14 cellular contexts compared by ENCODE assay signal in genomic region chr14:41280745-41281144, GRCh38.
A peak's percentile ranks its signal among the peaks of the same experiment; 100 is the strongest.
DNase-seq lines count a peak whose midpoint lies in the region; ATAC-seq and TF ChIP-seq lines count a peak whose summit lies in the region.
"Had no signal": no experiment of that assay in that cellular context is flagged by ENCODE, and none has a peak within 500 bp of the region (broad histone marks: within the 10 kb centered on the region; RNA-seq: fewer than 3 reads in every experiment).

No MANE protein-coding gene starts in this region.

- no peak overlapping the region for H3K27ac Mint-ChIP-seq in endodermal cell
- H3K27ac Mint-ChIP-seq in neural crest cell (ENCODE audit: unreplicated experiment), result no peak overlapping the region
- H3K27ac Mint-ChIP-seq: stimulated activated naive CD8-positive, alpha-beta T cell treated with anti-CD3 and anti-CD28 coated beads, Interleukin-15, Interleukin-2, amounts not matched to agents 100 ng/mL and 50 ng/mL, for 24 hours; T-helper 2 cell treated with Interferon-gamma antibody and Interleukin-4, amounts not matched to agents 5 μg/mL and 100 μg/mL, for 36 hours had no signal

- no peaks in the 10 kb centered on the region for H3K36me3 ChIP-seq in endodermal cell (ENCODE audit: control insufficient read depth, insufficient read depth, low read length)
- no peaks in the 10 kb centered on the region for H3K36me3 ChIP-seq in effector memory CD4-positive, alpha-beta T cell (ENCODE audit: control insufficient read depth, insufficient read depth, low read length)

- H3K4me3 ChIP-seq in endodermal cell (ENCODE audit: low read length), result no peak overlapping the region
- H3K4me3 ChIP-seq in effector memory CD4-positive, alpha-beta T cell (ENCODE audit: insufficient read depth, low read depth, low read length, poor library complexity, severe bottlenecking), result no peak overlapping the region
- H3K4me3 ChIP-seq: mucosa of descending colon had no signal

- no peak overlapping the region for H3K9ac ChIP-seq in endodermal cell (ENCODE audit: extremely low read depth, low read length, poor library complexity, severe bottlenecking)

- no peaks in the 10 kb centered on the region for H3K9me3 ChIP-seq in endodermal cell (ENCODE audit: control insufficient read depth, low read length)
- H3K9me3 ChIP-seq in effector memory CD4-positive, alpha-beta T cell (ENCODE audit: control insufficient read depth, low read length), result no peaks in the 10 kb centered on the region

- H3K27me3 Mint-ChIP-seq in endodermal cell (ENCODE audit: insufficient read depth) (no peaks in the 10 kb centered on the region), neural crest cell (ENCODE audit: low read depth) (no peaks in the 10 kb centered on the region)
- H3K27me3 Mint-ChIP-seq: stimulated activated naive CD8-positive, alpha-beta T cell treated with anti-CD3 and anti-CD28 coated beads, Interleukin-15, Interleukin-2, amounts not matched to agents 100 ng/mL and 50 ng/mL, for 24 hours had no signal

- 40 to 43% methylated on average over 1 of the region's 1 CpG for WGBS in endodermal cell (ENCODE audit: insufficient coverage in 1 of 2, insufficient read length in 1 of 2), 2 experiments

- H3K4me1 Mint-ChIP-seq in endodermal cell, result no peaks in the 10 kb centered on the region
- H3K4me1 Mint-ChIP-seq in neural crest cell, result no peaks in the 10 kb centered on the region

- H3K27ac ChIP-seq in endodermal cell (ENCODE audit: low read depth, low read length), result no peak overlapping the region
- H3K27ac ChIP-seq in effector memory CD4-positive, alpha-beta T cell (ENCODE audit: insufficient read depth, low read length, poor library complexity, severe bottlenecking), result no peak overlapping the region
- H3K27ac ChIP-seq: HL-60 had no signal

- H3K4me3 Mint-ChIP-seq in endodermal cell (no peak overlapping the region), neural crest cell (no peak overlapping the region)
- H3K4me3 Mint-ChIP-seq: stimulated activated naive CD8-positive, alpha-beta T cell treated with anti-CD3 and anti-CD28 coated beads, Interleukin-15, Interleukin-2, amounts not matched to agents 100 ng/mL and 50 ng/mL, for 24 hours; T-helper 2 cell treated with Interferon-gamma antibody and Interleukin-4, amounts not matched to agents 5 μg/mL and 100 μg/mL, for 36 hours had no signal

- peak; percentile 20 for DNase-seq in NCI-H345 (lab: John Stamatoyannopoulos, UW)
- no peak for DNase-seq in NCI-H345 treated with DMSO at 0.1 percent for 48 hours (lab: John Stamatoyannopoulos, UW; ENCODE audit: unreplicated experiment)
- DNase-seq in NCI-H69 (lab: John Stamatoyannopoulos, UW), result peak; percentile 46
- DNase-seq in endodermal cell, result no peak
- DNase-seq in neural crest cell (ENCODE audit: low read depth, low spot score), result no peak
- no peak for DNase-seq in hippocampal formation (lab: John Stamatoyannopoulos, UW)
- DNase-seq in effector memory CD4-positive, alpha-beta T cell, result no peak
- DNase-seq: GF-D8; mucosa of descending colon; stimulated activated CD4-positive, alpha-beta T cell treated with anti-CD3 and anti-CD28 coated beads, Interleukin-12 subunit alpha, Interleukin-12 subunit beta, amount 100 ng/mL, for 4 hours had no signal

- peak; percentile 82 for TF ChIP-seq CTCF in endodermal cell (conservative IDR thresholded peaks at IDR 0.05)
- TF ChIP-seq CTCF in neural crest cell (conservative IDR thresholded peaks at IDR 0.05), result peak; percentile 69

- no peaks in the 10 kb centered on the region for H3K4me1 ChIP-seq in endodermal cell (ENCODE audit: control insufficient read depth, insufficient read depth, low read length)
- H3K4me1 ChIP-seq in effector memory CD4-positive, alpha-beta T cell (ENCODE audit: control insufficient read depth, insufficient read depth, low read length, poor library complexity, severe bottlenecking), result no peaks in the 10 kb centered on the region

- peaks cover 4% of the 10 kb centered on the region for H3K9me3 Mint-ChIP-seq in endodermal cell
- peaks cover 12% of the 10 kb centered on the region for H3K9me3 Mint-ChIP-seq in neural crest cell
- H3K9me3 Mint-ChIP-seq: stimulated activated naive CD8-positive, alpha-beta T cell treated with anti-CD3 and anti-CD28 coated beads, Interleukin-15, Interleukin-2, amounts not matched to agents 100 ng/mL and 50 ng/mL, for 24 hours had no signal

- no peak for ATAC-seq in HG02852 (IDR thresholded peaks at IDR 0.05; ENCODE audit: unreplicated experiment)
- ATAC-seq: mucosa of descending colon had no signal

- H3K36me3 Mint-ChIP-seq in endodermal cell (ENCODE audit: low read depth) (peaks cover 3% of the 10 kb centered on the region), neural crest cell (ENCODE audit: low read depth) (no peaks in the 10 kb centered on the region)

- H3K27me3 ChIP-seq in endodermal cell (ENCODE audit: control insufficient read depth, insufficient read depth, low read length, poor library complexity, severe bottlenecking), result no peaks in the 10 kb centered on the region
- no peaks in the 10 kb centered on the region for H3K27me3 ChIP-seq in effector memory CD4-positive, alpha-beta T cell (replicated peaks; ENCODE audit: control insufficient read depth, insufficient read depth, low read length, poor library complexity, severe bottlenecking)

Comparison
In these comparisons a context has a peak if more than half of its experiments do, and no peak if none do; other contexts are left out.
1. DNase-seq: peak in NCI-H345 (single experiment) and NCI-H69 (single experiment); none in NCI-H345 treated with DMSO at 0.1 percent for 48 hours (single experiment), endodermal cell (single experiment), neural crest cell (single experiment), hippocampal formation (0 of 2) and effector memory CD4-positive, alpha-beta T cell (0 of 3).